1 cellular context compared by ENCODE assay signal in genomic region chr9:121545875-121546423, GRCh38.
TF ChIP-seq lines count a peak whose summit lies in the region.

No MANE protein-coding gene starts in this region.

TF ChIP-seq in HepG2, 621 proteins besides CTCF, POLR2A, EP300 and RAD21 (continued from another document and continues in another):
- TF ChIP-seq NR2C2 (CRISPR knock-in tag; IDR thresholded peaks at IDR 0.05; ENCODE audit: borderline replicate concordance) (0 out of 2 replicates have a peak, but pooled peaks have one; percentile 25), ZNF430 (CRISPR knock-in tag; IDR thresholded peaks at IDR 0.05) (0 out of 2 replicates have a peak, but pooled peaks have one; percentile 64), HDAC2 (CRISPR knock-in tag; IDR thresholded peaks at IDR 0.05) (peak; percentile 28; the same call in 1 of the 2 replicates), ZNF782 (CRISPR knock-in tag; IDR thresholded peaks at IDR 0.05; ENCODE audit: borderline replicate concordance) (0 out of 2 replicates have a peak, but pooled peaks have one; percentile 59), FOXC1 (CRISPR knock-in tag; IDR thresholded peaks at IDR 0.05; ENCODE audit: borderline replicate concordance) (0 out of 2 replicates have a peak, but pooled peaks have one; percentile 38), MLX (CRISPR knock-in tag; IDR thresholded peaks at IDR 0.05) (no peak), SP2 (CRISPR knock-in tag; IDR thresholded peaks at IDR 0.05) (no peak), GFI1 (CRISPR knock-in tag; IDR thresholded peaks at IDR 0.05; ENCODE audit: borderline replicate concordance) (peak; percentile 27; the same call in 1 of the 2 replicates), ZFP91 (CRISPR knock-in tag; IDR thresholded peaks at IDR 0.05; ENCODE audit: borderline replicate concordance) (peak; percentile 85), ZNF512 (CRISPR knock-in tag; IDR thresholded peaks at IDR 0.05) (no peak), FOXA3 (CRISPR knock-in tag; IDR thresholded peaks at IDR 0.05) (peak; percentile 38; the same call in 1 of the 2 replicates), SALL1 (CRISPR knock-in tag; IDR thresholded peaks at IDR 0.05) (peak; percentile 72), PPARG (CRISPR knock-in tag; conservative IDR thresholded peaks at IDR 0.05) (peak; percentile 63; the same call in 1 of the 2 replicates), SMC3 (IDR thresholded peaks at IDR 0.05; ENCODE audit: low read length) (peak; percentile 31; the same call in 1 of the 2 replicates), CBX5 (CRISPR knock-in tag; IDR thresholded peaks at IDR 0.05; ENCODE audit: borderline replicate concordance) (peak; percentile 28; the same call in 1 of the 2 replicates), ZNF564 (CRISPR knock-in tag; IDR thresholded peaks at IDR 0.05) (0 out of 2 replicates have a peak, but pooled peaks have one; percentile 44), ZNF619 (CRISPR knock-in tag; IDR thresholded peaks at IDR 0.05) (0 out of 2 replicates have a peak, but pooled peaks have one; percentile 56), ZNF205 (CRISPR knock-in tag; IDR thresholded peaks at IDR 0.05) (no peak; the same call in 1 of the 2 replicates), PBX3 (CRISPR knock-in tag; IDR thresholded peaks at IDR 0.05; ENCODE audit: borderline replicate concordance) (no peak), ZNF335 (CRISPR knock-in tag; IDR thresholded peaks at IDR 0.05) (0 out of 2 replicates have a peak, but pooled peaks have one; percentile 40), STAT5B (CRISPR knock-in tag; IDR thresholded peaks at IDR 0.05) (no peak), RBM39 (IDR thresholded peaks at IDR 0.05; ENCODE audit: low read depth, low read length, poor library complexity, severe bottlenecking) (peak; percentile 49), TSC22D2 (CRISPR knock-in tag; IDR thresholded peaks at IDR 0.05; ENCODE audit: borderline replicate concordance) (peak; percentile 64; the same call in 1 of the 2 replicates), TFDP1 (CRISPR knock-in tag; IDR thresholded peaks at IDR 0.05; ENCODE audit: borderline replicate concordance) (peak; percentile 83; the same call in 1 of the 2 replicates), SP140L (CRISPR knock-in tag; IDR thresholded peaks at IDR 0.05; ENCODE audit: borderline replicate concordance) (0 out of 2 replicates have a peak, but pooled peaks have one; percentile 51), ARID5B (CRISPR knock-in tag; IDR thresholded peaks at IDR 0.05) (peak; percentile 42; the same call in 1 of the 2 replicates), CBX1 (IDR thresholded peaks at IDR 0.05; ENCODE audit: low read depth) (no peak), MAF1 (CRISPR knock-in tag; IDR thresholded peaks at IDR 0.05; ENCODE audit: borderline replicate concordance) (no peak), POGK (CRISPR knock-in tag; conservative IDR thresholded peaks at IDR 0.05) (peak; percentile 65; the same call in 1 of the 2 replicates), ZNF629 (CRISPR knock-in tag; conservative IDR thresholded peaks at IDR 0.05) (peak; percentile 72), GMEB1 (CRISPR knock-in tag; IDR thresholded peaks at IDR 0.05; ENCODE audit: borderline replicate concordance) (peak; percentile 36; the same call in 1 of the 2 replicates), MXD1 (CRISPR knock-in tag; IDR thresholded peaks at IDR 0.05) (0 out of 2 replicates have a peak, but pooled peaks have one; percentile 14), KDM3A (CRISPR knock-in tag; IDR thresholded peaks at IDR 0.05; ENCODE audit: low read depth) (peak; percentile 65), HMGXB4 (CRISPR knock-in tag; IDR thresholded peaks at IDR 0.05; ENCODE audit: borderline replicate concordance in 1 of 2, low read depth in 1 of 2) (peak; percentile 71 to 85; a peak in 3 of 4 replicates), ZNF362 (CRISPR knock-in tag; IDR thresholded peaks at IDR 0.05; ENCODE audit: borderline replicate concordance) (no peak), ESRRA (CRISPR knock-in tag; IDR thresholded peaks at IDR 0.05; ENCODE audit: low read depth) (no peak), DNMT1 (CRISPR knock-in tag; IDR thresholded peaks at IDR 0.05) (no peak), JUND (CRISPR knock-in tag; IDR thresholded peaks at IDR 0.05) (no peak), NFIC (IDR thresholded peaks at IDR 0.05; ENCODE audit: low read length) (no peak), ATF7-NPFF (CRISPR knock-in tag; IDR thresholded peaks at IDR 0.05; ENCODE audit: low read depth) (peak; percentile 25; the same call in 1 of the 2 replicates), KAT8 (CRISPR knock-in tag; IDR thresholded peaks at IDR 0.05) (0 out of 2 replicates have a peak, but pooled peaks have one; percentile 42)
